Comparison of ENCODE assay signal across 8 cellular contexts in genomic region chr9:2623046-2623865, GRCh38. TPM values are rescaled to one million over a fixed set of nuclear protein-coding genes. Genes with fewer than 3 reads are reported as not detected.
DNase-seq lines count a peak whose midpoint lies in the region; ATAC-seq and TF ChIP-seq lines count a peak whose summit lies in the region.

No MANE protein-coding gene starts in this region.

- no peaks in the 10 kb centered on the region; the same call in 1 of the 2 replicates for H3K36me3 ChIP-seq in HAP-1 (replicated peaks)
- H3K36me3 ChIP-seq in NT2/D1 (ENCODE audit: insufficient read depth, insufficient read length, low read length) = peaks cover 20% of the 10 kb centered on the region
- no peaks in the 10 kb centered on the region for H3K36me3 ChIP-seq in colonic mucosa

- H3K4me1 ChIP-seq in HAP-1 (peaks cover 23% of the 10 kb centered on the region), NT2/D1 (ENCODE audit: insufficient read depth, insufficient read length) (no peaks in the 10 kb centered on the region), colonic mucosa (no peaks in the 10 kb centered on the region)

- intact Hi-C loops in colonic mucosa (cut with DNase I) = no loop called here

- H3K27me3 ChIP-seq in HAP-1 (ENCODE audit: low read depth) = no peaks in the 10 kb centered on the region
- peaks cover 30% of the 10 kb centered on the region for H3K27me3 ChIP-seq in NT2/D1 (ENCODE audit: insufficient read depth, insufficient read length)
- peaks cover 4% of the 10 kb centered on the region for H3K27me3 ChIP-seq in colonic mucosa

- in situ Hi-C loops in HAP-1 (cut with MboI; ENCODE audit: low sequenced_read_pairs) = no loop called here

- ATAC-seq in HG03095 (IDR thresholded peaks at IDR 0.05; ENCODE audit: unreplicated experiment) = no peak

- TF ChIP-seq CTCF in colonic mucosa (IDR thresholded peaks at IDR 0.05) = no peak

- H3K4me3 ChIP-seq in HAP-1 = peak overlapping the region; percentile 82
- peak overlapping the region; percentile 68 for H3K4me3 ChIP-seq in NT2/D1 (ENCODE audit: insufficient read length, low read depth)
- H3K4me3 ChIP-seq in colonic mucosa = peak overlapping the region; percentile 74
- peak overlapping the region; percentile 44 to 62 (median 58) for H3K4me3 ChIP-seq in skin epidermis

- H3K27ac ChIP-seq in colonic mucosa = no peak overlapping the region
- peak overlapping the region in 16 of 21 experiments; percentile 17 to 84 (median 62) for H3K27ac ChIP-seq in skin epidermis

- DNase-seq in COLO829 (ENCODE audit: low spot score) = peak; percentile 16
- DNase-seq in HAP-1 (ENCODE audit: low spot score in 2 of 2) = peak; percentile 39 to 46
- DNase-seq in NT2/D1 (ENCODE audit: low read depth, low spot score) = no peak
- DNase-seq in colonic mucosa = peak; percentile 23
- DNase-seq in kidney glomerular epithelial cell (lab: John Stamatoyannopoulos, UW) = peak; percentile 91
- no peak for DNase-seq in T-helper 9 cell

- H3K9me3 ChIP-seq in HAP-1 (no peaks in the 10 kb centered on the region), NT2/D1 (ENCODE audit: insufficient read depth, low read length) (peaks cover 5% of the 10 kb centered on the region; the same call in 1 of the 2 replicates), colonic mucosa (no peaks in the 10 kb centered on the region)

- H3K9ac ChIP-seq in NT2/D1 (ENCODE audit: insufficient read length, low read depth) (peak overlapping the region; percentile 86), colonic mucosa (ENCODE audit: low read depth in 2 of 2, low read length in 2 of 2) (peak overlapping the region in 1 of 2 donors; percentile 74)

RNA-seq across cellular contexts. Expression of gene VLDLR, which starts 1.7 kb away (rescaled TPM):
- total RNA-seq in colonic mucosa = 10 to 100 TPM in 1 of 2 donors, 1 to 10 TPM in 1; 7.9 to 21.5 TPM

Comparison
In these comparisons a context has a peak if more than half of its experiments do, and no peak if none do; other contexts are left out.
1. DNase-seq: peak in COLO829 (single experiment), HAP-1 (2 of 2), colonic mucosa (single experiment) and kidney glomerular epithelial cell (single experiment); none in NT2/D1 (single experiment) and T-helper 9 cell (single experiment).
2. Peak in every context shown above with its lines, with median percentiles within 50 percentile points of each other: H3K4me3 ChIP-seq.